In genomic region chr5:180389252-180390101, GRCh38 we compare ENCODE assay signal across 23 cellular contexts. TPM values are rescaled to one million over a fixed set of nuclear protein-coding genes. Genes with fewer than 3 reads are reported as not detected.
DNase-seq lines count a peak whose midpoint lies in the region; ATAC-seq, FAIRE-seq and TF ChIP-seq lines count a peak whose summit lies in the region.
"Had no signal": no experiment of that assay in that cellular context is flagged by ENCODE, and none has a peak within 500 bp of the region (broad histone marks: within the 10 kb centered on the region; RNA-seq: fewer than 3 reads in every experiment).

No MANE protein-coding gene starts in this region.

- H4K91ac ChIP-seq in mesenchymal stem cell (ENCODE audit: low read length), result no peak overlapping the region

- H3K4me2 ChIP-seq in HepG2 (ENCODE audit: low read depth, low read length), result no peak overlapping the region
- H3K4me2 ChIP-seq in mesenchymal stem cell (ENCODE audit: low read length, poor library complexity, severe bottlenecking), result no peak overlapping the region

- H3K9ac ChIP-seq in HepG2 (ENCODE audit: insufficient read depth, low read depth, low read length) (no peak overlapping the region), mesenchymal stem cell (ENCODE audit: low read length) (peak overlapping the region; percentile 58)

- no peaks in the 10 kb centered on the region for H3K9me3 ChIP-seq in HepG2 (ENCODE audit: low read length)
- no peaks in the 10 kb centered on the region for H3K9me3 ChIP-seq in right lobe of liver
- no peaks in the 10 kb centered on the region for H3K9me3 ChIP-seq in mesenchymal stem cell (ENCODE audit: control insufficient read depth, low read length)
- no peaks in the 10 kb centered on the region for H3K9me3 ChIP-seq in WERI-Rb-1 (ENCODE audit: severe bottlenecking)
- H3K9me3 ChIP-seq: MG63, tibial nerve had no signal

- no peak overlapping the region for H2AK5ac ChIP-seq in mesenchymal stem cell (ENCODE audit: low read length, severe bottlenecking)

- H2BK5ac ChIP-seq in mesenchymal stem cell (ENCODE audit: low read depth, low read length, poor library complexity, severe bottlenecking), result no peak overlapping the region

- H3K36me3 ChIP-seq in HepG2 (replicated peaks in 1 of 2; ENCODE audit: control insufficient read depth in 1 of 2, insufficient read depth in 2 of 2, low read length in 2 of 2) (no peaks in the 10 kb centered on the region), right lobe of liver (no peaks in the 10 kb centered on the region), mesenchymal stem cell (ENCODE audit: control insufficient read depth in 1 of 2, insufficient read depth in 2 of 2, low read depth in 1 of 2, low read length in 2 of 2) (no peaks in the 10 kb centered on the region), WERI-Rb-1 (no peaks in the 10 kb centered on the region)
- H3K36me3 ChIP-seq: MG63, tibial nerve had no signal

- no peak overlapping the region for H2BK15ac ChIP-seq in mesenchymal stem cell (ENCODE audit: low read depth, poor library complexity, severe bottlenecking)

- CTCF ChIA-PET in HepG2 (lab: Yijun Ruan, JAX; ENCODE audit: low intra/inter-chr PET ratio, low total read pairs), result no interaction called here

- H4K20me1 ChIP-seq in HepG2 (ENCODE audit: insufficient read depth, low read length), result no peaks in the 10 kb centered on the region

- WGBS in HepG2 (ENCODE audit: low lambda C conversion rate), result 35% methylated on average over 19 of the region's 39 CpGs
- WGBS in right lobe of liver (ENCODE audit: insufficient coverage, low coverage, low lambda C conversion rate, missing lambda C conversion rate), result 55% methylated on average over 12 of the region's 39 CpGs
- WGBS in mesenchymal stem cell, result 67% methylated on average over 39 of the region's 39 CpGs

- POLR2A ChIA-PET in HepG2 (lab: Yijun Ruan, JAX), result no interaction called here

- no peaks in the 10 kb centered on the region for H3K79me1 ChIP-seq in mesenchymal stem cell (replicated peaks; ENCODE audit: low read length, poor library complexity, severe bottlenecking)

- TF ChIP-seq EP300 in HepG2 (IDR thresholded peaks at IDR 0.05; ENCODE audit: low read depth in 2 of 2, low read length in 2 of 2) (no peak), HepG2 (CRISPR knock-in tag; IDR thresholded peaks at IDR 0.05; ENCODE audit: borderline replicate concordance) (no peak)

- H3K27ac ChIP-seq in HepG2 (ENCODE audit: extremely low read length, insufficient read depth, low read length) (no peak overlapping the region), right lobe of liver (no peak overlapping the region), mesenchymal stem cell (ENCODE audit: low read length, poor library complexity, severe bottlenecking) (no peak overlapping the region), WERI-Rb-1 (no peak overlapping the region)
- H3K27ac ChIP-seq: C4-2B had no signal

- H3K14ac ChIP-seq in mesenchymal stem cell (ENCODE audit: low read length in 2 of 2), result peak overlapping the region in 1 of 2 experiments; percentile 83

- FAIRE-seq in HepG2 (lab: Jason Lieb, UNC), result no peak
- FAIRE-seq: GM19239 had no signal

- TF ChIP-seq CTCF in HepG2 (CRISPR knock-in tag; IDR thresholded peaks at IDR 0.05) (no peak), right lobe of liver (IDR thresholded peaks at IDR 0.05) (no peak), WERI-Rb-1 (IDR thresholded peaks at IDR 0.05; ENCODE audit: low read depth, low read length) (no peak)

- no peak for DNase-seq in HepG2 (ENCODE audit: low spot score)
- no peak for DNase-seq in right lobe of liver
- peak; percentile 82 for DNase-seq in Right ventricle myocardium superior
- DNase-seq in mesenchymal stem cell, result no peak
- DNase-seq in NCI-H69 (lab: John Stamatoyannopoulos, UW), result no peak
- no peak for DNase-seq in COR-L47 (lab: John Stamatoyannopoulos, UW)
- DNase-seq in WERI-Rb-1, result no peak
- DNase-seq: activated CD4-positive, alpha-beta T cell treated with anti-CD3 and anti-CD28 coated beads for 1 hour; activated effector memory CD4-positive, alpha-beta T cell treated with anti-CD3 and anti-CD28 coated beads, Interleukin-2, amount 50 U/mL, for 16 hours; amniotic stem cell; hypothalamus; left colon; MG63; naive B cell; NCI-H1694 treated with DMSO at 0.1 percent for 48 hours; NCI-H345; SIG-M5; stimulated activated CD4-positive, alpha-beta T cell treated with anti-CD3 and anti-CD28 coated beads, Interleukin-12 subunit alpha, Interleukin-12 subunit beta, amount 100 ng/mL, for 4 hours had no signal

- ATAC-seq in HepG2, result peak; percentile 52
- no peak for ATAC-seq in right lobe of liver
- peak; percentile 92 for ATAC-seq in Right ventricle myocardium superior (ENCODE audit: poor library complexity)
- ATAC-seq in GM19324 (IDR thresholded peaks at IDR 0.05; ENCODE audit: low FRiP score, unreplicated experiment), result no peak
- ATAC-seq: left colon had no signal

- no peak overlapping the region for H2BK12ac ChIP-seq in mesenchymal stem cell (ENCODE audit: low read length in 2 of 2)

- no peak overlapping the region for H3K4ac ChIP-seq in mesenchymal stem cell (ENCODE audit: low read depth in 1 of 2, low read length in 2 of 2)

- in situ Hi-C loops in HepG2 (cut with HindIII; ENCODE audit: extremely low pct_ligation_motif_present, low pct_unique_long_range_greater_than_20kb), result no loop called here

- no peaks in the 10 kb centered on the region for H3K4me1 ChIP-seq in HepG2 (ENCODE audit: insufficient read depth, low read length)
- H3K4me1 ChIP-seq in right lobe of liver, result no peaks in the 10 kb centered on the region
- no peaks in the 10 kb centered on the region for H3K4me1 ChIP-seq in mesenchymal stem cell (ENCODE audit: control insufficient read depth, insufficient read depth, low read depth, low read length)
- H3K4me1 ChIP-seq: tibial nerve had no signal

- peaks cover 0 to 11% of the 10 kb centered on the region in 2 experiments; a peak in 2 of 5 replicates for H3K27me3 ChIP-seq in HepG2 (ENCODE audit: control insufficient read depth in 1 of 2, insufficient read depth in 2 of 2, low read length in 2 of 2)
- no peaks in the 10 kb centered on the region for H3K27me3 ChIP-seq in right lobe of liver
- no peaks in the 10 kb centered on the region for H3K27me3 ChIP-seq in mesenchymal stem cell (ENCODE audit: control insufficient read depth in 1 of 2, insufficient read depth in 1 of 2, low read length in 2 of 2)
- H3K27me3 ChIP-seq in WERI-Rb-1 (ENCODE audit: insufficient read depth, low read depth, severe bottlenecking), result no peaks in the 10 kb centered on the region
- H3K27me3 ChIP-seq: MG63, tibial nerve had no signal

- intact Hi-C loops in HepG2 (cut with micrococcal nuclease; ENCODE audit: unreplicated experiment), result no loop called here
- intact Hi-C loops in right lobe of liver (cut with DNase I), result no loop called here
- intact Hi-C loops in Right ventricle myocardium superior (cut with DNase I), result no loop called here

- H3K4me3 ChIP-seq in HepG2 (replicated peaks in 1 of 3; ENCODE audit: insufficient read depth in 1 of 3, low read depth in 2 of 3, low read length in 3 of 3) (no peak overlapping the region), right lobe of liver (no peak overlapping the region), mesenchymal stem cell (ENCODE audit: insufficient read depth in 1 of 2, low read depth in 1 of 2, low read length in 2 of 2) (peak overlapping the region in 1 of 2 experiments; percentile 58), WERI-Rb-1 (ENCODE audit: low read depth, low read length) (no peak overlapping the region)
- H3K4me3 ChIP-seq: MG63, tibial nerve had no signal

- H2AFZ ChIP-seq in HepG2 (ENCODE audit: low read length) (no peak overlapping the region), mesenchymal stem cell (ENCODE audit: low read depth, low read length) (no peak overlapping the region)

- no peak overlapping the region for H3K18ac ChIP-seq in mesenchymal stem cell (ENCODE audit: low read depth in 1 of 2, low read length in 2 of 2)

- H2BK120ac ChIP-seq in mesenchymal stem cell (ENCODE audit: low read depth, low read length), result no peak overlapping the region

- TF ChIP-seq RAD21 in HepG2 (CRISPR knock-in tag; IDR thresholded peaks at IDR 0.05), result no peak

- H3K23ac ChIP-seq in mesenchymal stem cell (ENCODE audit: low read length in 2 of 2), result no peak overlapping the region

- BruUV-seq in HepG2 (replicated peaks; lab: Mats Ljungman, UMichigan), result no TSS peak

- TF ChIP-seq POLR2A in HepG2 (IDR thresholded peaks at IDR 0.05; ENCODE audit: insufficient read depth in 1 of 2, low read depth in 2 of 2, low read length in 2 of 2) (no peak), right lobe of liver (IDR thresholded peaks at IDR 0.05) (no peak)

- no peaks in the 10 kb centered on the region for H3K79me2 ChIP-seq in HepG2 (ENCODE audit: insufficient read depth, low read length)

- no peak overlapping the region for H4K8ac ChIP-seq in mesenchymal stem cell (ENCODE audit: low read length)

TF ChIP-seq in HepG2, 621 proteins besides CTCF, POLR2A, EP300 and RAD21 (continues in another document):
- no peak for TF ChIP-seq ZMYM4 (CRISPR knock-in tag; IDR thresholded peaks at IDR 0.05)

RNA-seq across cellular contexts. Expression of gene GFPT2, which starts 36.3 kb away (rescaled TPM):
- total RNA-seq in HepG2 (2016; rRNA removed; fragmentation: Illumina TruSeq; extraction: Trizol) (0.10 and 0.18 TPM in 2 replicates), right lobe of liver (under 1 TPM; 0.32 to 0.93 (median 0.61) TPM), Right ventricle myocardium superior (13.3 TPM)
- not detected in 2 replicates for total RNA-seq in HepG2 (2016; cell fraction: cytosol; rRNA removed; fragmentation: Illumina TruSeq; extraction: Trizol; ENCODE audit: low read depth)
- 0.10 and 0.13 TPM in 2 replicates for total RNA-seq in HepG2 (2016; cell fraction: insoluble cytoplasmic fraction; rRNA removed; fragmentation: Illumina TruSeq; extraction: Trizol)
- 0.06 TPM in 1 of 2 replicates, not detected in the other for total RNA-seq in HepG2 (2016; cell fraction: membrane; rRNA removed; fragmentation: Illumina TruSeq; extraction: Trizol)
- total RNA-seq in HepG2 (2016; cell fraction: nucleus; rRNA removed; fragmentation: Illumina TruSeq; extraction: Trizol), result not detected in 2 replicates
- 0.09 and 0.18 TPM in 2 replicates for polyA plus RNA-seq in HepG2 (2011; rRNA removed)
- 0.08 and 0.12 TPM in 2 replicates for polyA plus RNA-seq in HepG2 (2011; cell fraction: cytosol; rRNA removed)
- 0.09 and 0.10 TPM in 2 replicates for polyA plus RNA-seq in HepG2 (2011; cell fraction: nucleus; rRNA removed)
- 0.07 and 0.11 TPM in 2 replicates for polyA plus RNA-seq in HepG2 (2012)
- 0.05 TPM in 1 of 2 replicates, not detected in the other for polyA plus RNA-seq in HepG2 (2016; cell fraction: cytosol; fragmentation: Illumina TruSeq; extraction: Trizol; ENCODE audit: low read depth)
- 0.12 TPM in 1 of 2 replicates, not detected in the other for polyA plus RNA-seq in HepG2 (2016; cell fraction: insoluble cytoplasmic fraction; fragmentation: Illumina TruSeq; extraction: Trizol; ENCODE audit: low read depth)
- not detected in 2 replicates for polyA plus RNA-seq in HepG2 (2016; cell fraction: membrane; fragmentation: Illumina TruSeq; extraction: Trizol; ENCODE audit: low read depth)
- not detected in 2 replicates for polyA plus RNA-seq in HepG2 (2016; cell fraction: nucleus; fragmentation: Illumina TruSeq; extraction: Trizol; ENCODE audit: insufficient read depth, low read depth)
- polyA minus RNA-seq in HepG2 (2011; rRNA and poly(A)+ RNA removed; ENCODE audit: low replicate concordance), result 4.4 TPM in 1 of 2 replicates, not detected in the other
- not detected in 2 replicates for polyA minus RNA-seq in HepG2 (2011; cell fraction: cytosol; rRNA and poly(A)+ RNA removed)
- polyA minus RNA-seq in HepG2 (2011; cell fraction: nucleus; rRNA and poly(A)+ RNA removed), result not detected in 2 replicates
- polyA plus RNA-seq in mesenchymal stem cell (2013, experiment 1 of 2), result 12.3 TPM
- polyA plus RNA-seq in mesenchymal stem cell (2013, experiment 2 of 2), result 12.0 TPM
- total RNA-seq: T-helper 2 cell treated with Interferon-gamma antibody and Interleukin-4, amounts not matched to agents 100 ng/mL and 5 ng/mL, for 36 hours had no signal

Comparison
In these comparisons a context has a peak if more than half of its experiments do, and no peak if none do; other contexts are left out.
1. ATAC-seq: peak in HepG2 (single experiment) and Right ventricle myocardium superior (single experiment); none in right lobe of liver (0 of 4) and GM19324 (single experiment).